In the genomic region with DNA sequence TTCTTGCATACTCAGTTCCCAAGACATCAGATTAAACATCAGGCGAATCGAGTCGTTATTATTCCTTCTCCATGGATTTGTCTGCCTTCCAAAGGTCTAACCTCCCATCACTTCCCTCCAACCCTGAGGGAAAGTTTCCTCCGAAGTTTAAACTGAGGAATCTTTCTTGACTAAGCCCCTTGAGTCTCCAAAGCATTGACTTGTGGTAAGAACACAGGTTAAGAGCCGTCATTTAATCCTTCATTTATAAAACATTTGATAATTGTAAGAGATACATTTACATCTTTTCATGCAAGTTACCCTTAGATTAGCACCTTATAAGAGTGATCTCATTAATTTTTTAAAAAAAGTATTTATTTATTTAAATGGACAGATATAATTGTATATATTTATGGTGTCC, we compare ENCODE assay signal across 24 cellular contexts.
"Had no signal": no experiment of that assay in that cellular context is flagged by ENCODE, and none has a peak within 500 bp of the region (broad histone marks: within the 10 kb centered on the region; RNA-seq: fewer than 3 reads in every experiment).

OR7A10 (minus strand) TSS at position 101 of the 400 bp plus-strand sequence. CDS start 7,045 bp downstream, outside the sequence.

- H3K4me3 Mint-ChIP-seq: stimulated activated effector memory CD8-positive, alpha-beta T cell treated with anti-CD3 and anti-CD28 coated beads, Interleukin-12 subunit alpha, Interleukin-12 subunit beta, amount 100 ng/mL, for 72 hours; stimulated activated memory B cell treated with anti-CD40 and anti-IgM and Interleukin-4, amounts not matched to agents 10 μg/mL and 1 μg/mL and 100 μg/mL, for 72 hours; stimulated activated naive B cell treated with anti-CD40 and anti-IgM and Interleukin-4, amounts not matched to agents 10 μg/mL and 1 μg/mL and 100 μg/mL, for 72 hours; stimulated activated naive CD8-positive, alpha-beta T cell treated with anti-CD3 and anti-CD28 coated beads, Interleukin-15, amount 100 ng/mL, for 72 hours; stimulated activated naive CD8-positive, alpha-beta T cell treated with anti-CD3 and anti-CD28 coated beads, Interleukin-15, Interleukin-2, amounts not matched to agents 100 ng/mL and 50 ng/mL, for 24 hours; type B pancreatic cell had no signal

- H3K36me3 Mint-ChIP-seq: stimulated activated effector memory CD8-positive, alpha-beta T cell treated with anti-CD3 and anti-CD28 coated beads, Interleukin-12 subunit alpha, Interleukin-12 subunit beta, amount 100 ng/mL, for 72 hours; stimulated activated memory B cell treated with anti-CD40 and anti-IgM and Interleukin-4, amounts not matched to agents 10 μg/mL and 1 μg/mL and 100 μg/mL, for 72 hours; stimulated activated naive B cell treated with anti-CD40 and anti-IgM and Interleukin-4, amounts not matched to agents 10 μg/mL and 1 μg/mL and 100 μg/mL, for 72 hours; type B pancreatic cell had no signal

- H3K27me3 Mint-ChIP-seq: type B pancreatic cell had no signal

- H3K4me1 Mint-ChIP-seq: stimulated activated effector memory CD8-positive, alpha-beta T cell treated with anti-CD3 and anti-CD28 coated beads, Interleukin-12 subunit alpha, Interleukin-12 subunit beta, amount 100 ng/mL, for 72 hours; stimulated activated memory B cell treated with anti-CD40 and anti-IgM and Interleukin-4, amounts not matched to agents 10 μg/mL and 1 μg/mL and 100 μg/mL, for 72 hours; stimulated activated naive B cell treated with anti-CD40 and anti-IgM and Interleukin-4, amounts not matched to agents 10 μg/mL and 1 μg/mL and 100 μg/mL, for 72 hours; stimulated activated naive CD8-positive, alpha-beta T cell treated with anti-CD3 and anti-CD28 coated beads, Interleukin-15, amount 100 ng/mL, for 72 hours had no signal

- H3K27ac Mint-ChIP-seq: stimulated activated effector memory CD8-positive, alpha-beta T cell treated with anti-CD3 and anti-CD28 coated beads, Interleukin-12 subunit alpha, Interleukin-12 subunit beta, amount 100 ng/mL, for 72 hours; stimulated activated memory B cell treated with anti-CD40 and anti-IgM and Interleukin-4, amounts not matched to agents 10 μg/mL and 1 μg/mL and 100 μg/mL, for 72 hours; stimulated activated naive B cell treated with anti-CD40 and anti-IgM and Interleukin-4, amounts not matched to agents 10 μg/mL and 1 μg/mL and 100 μg/mL, for 72 hours; stimulated activated naive CD8-positive, alpha-beta T cell treated with anti-CD3 and anti-CD28 coated beads, Interleukin-15, amount 100 ng/mL, for 72 hours; stimulated activated naive CD8-positive, alpha-beta T cell treated with anti-CD3 and anti-CD28 coated beads, Interleukin-15, Interleukin-2, amounts not matched to agents 100 ng/mL and 50 ng/mL, for 24 hours; type B pancreatic cell had no signal

- DNase-seq: stimulated activated CD4-positive, alpha-beta T cell treated with anti-CD3 and anti-CD28 coated beads, Interleukin-2, amount 100 ng/mL, for 48 hours; stimulated activated CD4-positive, alpha-beta T cell treated with anti-CD3 and anti-CD28 coated beads, Interleukin-4, amount 100 ng/mL, for 1 hour; stimulated activated CD4-positive, alpha-beta T cell treated with anti-CD3 and anti-CD28 coated beads, Interleukin-4, amount 100 ng/mL, for 24 hours; stimulated activated CD4-positive, alpha-beta T cell treated with anti-CD3 and anti-CD28 coated beads, Interleukin-4, amount 100 ng/mL, for 4 hours; stimulated activated CD8-positive, alpha-beta memory T cell treated with anti-CD3 and anti-CD28 coated beads, Interleukin-4, amount 100 ng/mL, for 48 hours; stimulated activated naive B cell treated with anti-CD40 and anti-IgM and Interleukin-4, amounts not matched to agents 10 μg/mL and 1 μg/mL and 100 μg/mL, for 72 hours; stimulated activated naive CD4-positive, alpha-beta T cell; stimulated activated naive CD4-positive, alpha-beta T cell treated with Interleukin-2 at 50 U/mL for 16 hours; stimulated activated naive CD8-positive, alpha-beta T cell treated with anti-CD3 and anti-CD28 coated beads, Interleukin-15, amount 100 ng/mL, for 72 hours; stimulated activated naive CD8-positive, alpha-beta T cell treated with anti-CD3 and anti-CD28 coated beads, Interleukin-15, Interleukin-2, amounts not matched to agents 100 U/mL and 50 U/mL, for 24 hours; stomach; substantia nigra; testis; thyroid gland; tibial artery; transverse colon; trophoblast cell; upper lobe of left lung; upper lobe of right lung; uterus had no signal

- H3K9me3 Mint-ChIP-seq: stimulated activated effector memory CD8-positive, alpha-beta T cell treated with anti-CD3 and anti-CD28 coated beads, Interleukin-12 subunit alpha, Interleukin-12 subunit beta, amount 100 ng/mL, for 72 hours; stimulated activated naive B cell treated with anti-CD40 and anti-IgM and Interleukin-4, amounts not matched to agents 10 μg/mL and 1 μg/mL and 100 μg/mL, for 72 hours; stimulated activated naive CD8-positive, alpha-beta T cell treated with anti-CD3 and anti-CD28 coated beads, Interleukin-15, amount 100 ng/mL, for 72 hours; stimulated activated naive CD8-positive, alpha-beta T cell treated with anti-CD3 and anti-CD28 coated beads, Interleukin-15, Interleukin-2, amounts not matched to agents 100 ng/mL and 50 ng/mL, for 24 hours had no signal
